ENCODE assay signal across 1 cellular context in the genomic region with DNA sequence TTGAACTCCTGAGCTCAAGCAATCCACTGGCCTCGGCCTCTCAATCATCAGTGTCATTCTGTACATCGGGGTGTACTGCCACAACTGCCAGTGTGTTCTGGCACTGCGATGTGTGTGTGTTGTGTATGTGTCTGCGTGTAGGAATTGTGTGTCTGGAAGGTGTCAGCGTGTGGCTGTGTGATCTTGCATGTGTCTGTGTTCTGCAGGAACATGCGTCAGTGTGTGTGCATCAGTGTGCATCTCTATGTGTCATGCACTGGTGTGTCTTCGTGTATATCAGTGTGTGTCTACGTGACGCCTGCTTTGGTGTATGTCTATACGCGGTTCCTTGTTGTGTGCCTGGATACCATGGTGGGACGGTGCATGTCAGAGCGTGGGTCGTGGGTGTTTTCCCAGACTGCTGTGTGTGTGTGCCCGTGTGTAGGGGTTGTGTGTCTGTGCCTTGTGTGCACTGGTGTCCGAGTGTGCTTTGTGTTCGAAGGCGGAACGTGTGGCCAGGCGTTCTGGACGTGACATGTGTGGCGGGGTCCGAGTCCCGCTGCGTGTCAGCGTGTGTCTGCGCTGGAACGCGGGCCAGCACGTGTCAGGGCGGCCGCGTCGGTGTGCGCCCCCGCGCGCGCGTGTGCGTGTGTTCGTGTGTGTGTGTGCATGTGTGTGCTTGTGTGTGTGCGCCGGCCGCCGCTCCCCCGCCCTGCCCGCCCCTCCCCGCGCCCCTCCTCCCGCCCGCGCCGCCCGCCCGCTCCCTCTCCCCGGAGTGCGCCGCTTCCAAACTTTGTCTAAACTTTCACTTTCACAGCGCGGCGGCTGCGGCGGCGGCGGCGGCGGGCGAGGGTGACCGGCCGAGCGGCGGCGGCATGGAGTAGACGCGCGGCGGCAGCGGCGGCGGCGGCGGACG.
A peak's percentile ranks its signal among the peaks of the same experiment; 100 is the strongest.
TF ChIP-seq lines count a peak whose summit lies in the region.

A gene (plus strand): TSS at position 775 of the 895 bp plus-strand sequence. CDS start 363 bp downstream, outside the sequence.

TF ChIP-seq in IMR-90, 13 proteins besides CTCF, POLR2A, EP300 and RAD21 (continued from another document):
- TF ChIP-seq, protein P1, sequence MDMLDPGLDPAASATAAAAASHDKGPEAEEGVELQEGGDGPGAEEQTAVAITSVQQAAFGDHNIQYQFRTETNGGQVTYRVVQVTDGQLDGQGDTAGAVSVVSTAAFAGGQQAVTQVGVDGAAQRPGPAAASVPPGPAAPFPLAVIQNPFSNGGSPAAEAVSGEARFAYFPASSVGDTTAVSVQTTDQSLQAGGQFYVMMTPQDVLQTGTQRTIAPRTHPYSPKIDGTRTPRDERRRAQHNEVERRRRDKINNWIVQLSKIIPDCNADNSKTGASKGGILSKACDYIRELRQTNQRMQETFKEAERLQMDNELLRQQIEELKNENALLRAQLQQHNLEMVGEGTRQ (IDR thresholded peaks at IDR 0.05; ENCODE audit: low read depth, low read length) = 0 out of 2 replicates have a peak, but pooled peaks have one; percentile 26
- no peak for TF ChIP-seq RCOR1 (IDR thresholded peaks at IDR 0.05; ENCODE audit: insufficient replicate concordance, low read length)
- TF ChIP-seq FOS (IDR thresholded peaks at IDR 0.05; ENCODE audit: low read depth, low read length) = no peak
- TF ChIP-seq RFX5 (IDR thresholded peaks at IDR 0.05; ENCODE audit: low read depth, low read length) = no peak
- no peak for TF ChIP-seq CEBPB (IDR thresholded peaks at IDR 0.05; ENCODE audit: low read depth, low read length)
